16 cellular contexts compared by ENCODE assay signal in the genomic region with DNA sequence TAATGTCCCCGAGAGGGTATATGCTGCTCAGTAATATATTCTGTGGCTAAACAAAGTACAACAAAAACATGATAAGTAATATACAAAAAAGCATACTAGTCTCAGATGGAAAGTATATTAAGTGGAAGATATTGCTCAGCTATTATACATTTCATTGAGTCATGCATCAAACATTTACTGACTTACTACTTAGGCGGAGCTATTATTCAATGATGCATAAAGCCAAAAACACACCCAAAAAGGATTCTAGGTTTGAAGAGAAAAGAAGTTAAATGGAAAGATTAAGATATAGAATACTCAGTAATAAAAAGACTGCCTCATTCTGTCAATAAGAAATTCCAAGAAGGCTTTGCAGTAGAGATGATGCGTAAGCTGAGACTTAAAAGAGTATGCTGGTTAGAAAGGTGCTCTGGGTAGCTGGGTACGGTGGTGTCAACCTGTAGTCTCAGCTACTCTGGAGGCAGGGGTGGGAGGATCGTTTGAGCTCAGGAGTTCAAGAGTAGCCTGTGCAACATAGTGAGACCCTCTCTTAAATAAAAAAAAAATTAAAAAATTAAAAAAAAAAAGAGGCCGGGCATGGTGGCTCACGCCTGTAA. TPM values are rescaled to one million over a fixed set of nuclear protein-coding genes. Genes with fewer than 3 reads are reported as not detected.
DNase-seq lines count a peak whose midpoint lies in the region; ATAC-seq and TF ChIP-seq lines count a peak whose summit lies in the region.
"Had no signal": no experiment of that assay in that cellular context is flagged by ENCODE, and none has a peak within 500 bp of the region (broad histone marks: within the 10 kb centered on the region; RNA-seq: fewer than 3 reads in every experiment).

No MANE protein-coding gene starts in this region.

- intact Hi-C loops in activated T-helper 1 cell treated with anti-CD3 and anti-CD28 coated beads, Interleukin-12 subunit alpha, Interleukin-12 subunit beta, Interleukin-2, Interleukin-4 antibody, amounts not matched to agents 30 ng/mL and 10 ng/mL and 1 ng/mL, durations not matched to agents 14 hours and 24 hours and 36 hours (cut with micrococcal nuclease) = loop anchor here (2.0 to 10.0 kb wide), 3 partner anchors 17 to 841 kb away; no protein-coding TSS in a partner anchor

- no peak overlapping the region for H3K4me3 ChIP-seq in ACC112 (ENCODE audit: low read depth, low read length)
- H3K4me3 ChIP-seq: BLaER1 treated with 17β-estradiol and CSF1 and Interleukin-3, amounts not matched to agents 10 nM and 100 nM; lung; pancreas had no signal

- no peaks in the 10 kb centered on the region for H3K27me3 Mint-ChIP-seq in activated T-helper 1 cell treated with anti-CD3 and anti-CD28 coated beads, Interleukin-12 subunit alpha, Interleukin-12 subunit beta, Interleukin-2, Interleukin-4 antibody, amounts not matched to agents 30 ng/mL and 10 ng/mL and 1 ng/mL, durations not matched to agents 14 hours and 24 hours and 36 hours (ENCODE audit: insufficient read depth)

- H3K4me3 Mint-ChIP-seq in activated T-helper 1 cell treated with anti-CD3 and anti-CD28 coated beads, Interleukin-12 subunit alpha, Interleukin-12 subunit beta, Interleukin-2, Interleukin-4 antibody, amounts not matched to agents 30 ng/mL and 10 ng/mL and 1 ng/mL, durations not matched to agents 14 hours and 24 hours and 36 hours = peak overlapping the region; percentile 23

- H3K9me3 Mint-ChIP-seq in activated T-helper 1 cell treated with anti-CD3 and anti-CD28 coated beads, Interleukin-12 subunit alpha, Interleukin-12 subunit beta, Interleukin-2, Interleukin-4 antibody, amounts not matched to agents 30 ng/mL and 10 ng/mL and 1 ng/mL, durations not matched to agents 14 hours and 24 hours and 36 hours = no peaks in the 10 kb centered on the region

- H3K4me1 ChIP-seq in ACC112 (ENCODE audit: control insufficient read depth, insufficient read depth, low read length, unreplicated experiment) = peaks cover 24% of the 10 kb centered on the region
- no peaks in the 10 kb centered on the region for H3K4me1 ChIP-seq in foreskin keratinocyte
- H3K4me1 ChIP-seq: pancreas had no signal

- H3K36me3 Mint-ChIP-seq in activated T-helper 1 cell treated with anti-CD3 and anti-CD28 coated beads, Interleukin-12 subunit alpha, Interleukin-12 subunit beta, Interleukin-2, Interleukin-4 antibody, amounts not matched to agents 30 ng/mL and 10 ng/mL and 1 ng/mL, durations not matched to agents 14 hours and 24 hours and 36 hours (ENCODE audit: low read depth) = peaks cover 63% of the 10 kb centered on the region

- peaks cover 23% of the 10 kb centered on the region for H3K36me3 ChIP-seq in ACC112 (ENCODE audit: insufficient read depth, low read length)

- no peak for TF ChIP-seq CTCF in foreskin keratinocyte (conservative IDR thresholded peaks at IDR 0.05)

- no peaks in the 10 kb centered on the region for H3K27me3 ChIP-seq in ACC112 (ENCODE audit: insufficient read depth, low read length)
- no peaks in the 10 kb centered on the region for H3K27me3 ChIP-seq in foreskin keratinocyte
- H3K27me3 ChIP-seq: BLaER1 treated with 17β-estradiol and CSF1 and Interleukin-3, amounts not matched to agents 10 nM and 100 nM; brain microvascular endothelial cell; pancreas had no signal

- peaks cover 3% of the 10 kb centered on the region for H3K79me2 ChIP-seq in ACC112 (ENCODE audit: control insufficient read depth, insufficient read depth, low read length, unreplicated experiment)

- H3K4me1 Mint-ChIP-seq in activated T-helper 1 cell treated with anti-CD3 and anti-CD28 coated beads, Interleukin-12 subunit alpha, Interleukin-12 subunit beta, Interleukin-2, Interleukin-4 antibody, amounts not matched to agents 30 ng/mL and 10 ng/mL and 1 ng/mL, durations not matched to agents 14 hours and 24 hours and 36 hours (ENCODE audit: low read depth) = peaks cover 59% of the 10 kb centered on the region

- peak overlapping the region; percentile 60 for H3K27ac ChIP-seq in ACC112 (ENCODE audit: low read depth, low read length)
- no peak overlapping the region for H3K27ac ChIP-seq in foreskin keratinocyte
- H3K27ac ChIP-seq: BLaER1 treated with 17β-estradiol and CSF1 and Interleukin-3, amounts not matched to agents 10 nM and 100 nM; brain microvascular endothelial cell; pancreas had no signal

- peak overlapping the region; percentile 88 for H3K27ac Mint-ChIP-seq in activated T-helper 1 cell treated with anti-CD3 and anti-CD28 coated beads, Interleukin-12 subunit alpha, Interleukin-12 subunit beta, Interleukin-2, Interleukin-4 antibody, amounts not matched to agents 30 ng/mL and 10 ng/mL and 1 ng/mL, durations not matched to agents 14 hours and 24 hours and 36 hours

- peak; percentile 72 for ATAC-seq in foreskin keratinocyte
- no peak for ATAC-seq in HG03439 (IDR thresholded peaks at IDR 0.05; ENCODE audit: unreplicated experiment)
- ATAC-seq in HG03565 (IDR thresholded peaks at IDR 0.05; ENCODE audit: unreplicated experiment) = no peak
- ATAC-seq: pancreas had no signal

- DNase-seq in EL (peak; percentile 52), foreskin keratinocyte (peak in 1 of 2 donors; percentile 58), iPS-NIHi7 (ENCODE audit: extremely low spot score) (no peak), NCI-H2171 (lab: John Stamatoyannopoulos, UW) (no peak)
- DNase-seq in activated T-helper 1 cell treated with anti-CD3 and anti-CD28 coated beads, Interleukin-12 subunit alpha, Interleukin-12 subunit beta, Interleukin-2, Interleukin-4 antibody, amounts not matched to agents 30 ng/mL and 10 ng/mL and 1 ng/mL, durations not matched to agents 14 hours and 24 hours and 36 hours (ENCODE audit: low spot score) = no peak
- DNase-seq: brain microvascular endothelial cell; hypothalamus; Kasumi-1; NCI-H2107; NK-92 treated with Interleukin-12 subunit alpha and Interleukin-12 subunit beta, amount 100 ng/mL, for 24 hours; pancreas had no signal

- H2AFZ ChIP-seq in ACC112 (ENCODE audit: low read length, unreplicated experiment) = no peak overlapping the region

RNA-seq across cellular contexts. Expression of gene STK17B, which starts 27.6 kb away (rescaled TPM):
- 148 and 164 TPM in 2 replicates for total RNA-seq in activated T-helper 1 cell treated with anti-CD3 and anti-CD28 coated beads, Interleukin-12 subunit alpha, Interleukin-12 subunit beta, Interleukin-2, Interleukin-4 antibody, amounts not matched to agents 30 ng/mL and 10 ng/mL and 1 ng/mL, durations not matched to agents 14 hours and 24 hours and 36 hours
- 17.4 and 22.5 TPM in 2 replicates for total RNA-seq in foreskin keratinocyte
- 4.8 and 5.0 TPM in 2 replicates for polyA plus RNA-seq in foreskin keratinocyte
